In the genomic region with DNA sequence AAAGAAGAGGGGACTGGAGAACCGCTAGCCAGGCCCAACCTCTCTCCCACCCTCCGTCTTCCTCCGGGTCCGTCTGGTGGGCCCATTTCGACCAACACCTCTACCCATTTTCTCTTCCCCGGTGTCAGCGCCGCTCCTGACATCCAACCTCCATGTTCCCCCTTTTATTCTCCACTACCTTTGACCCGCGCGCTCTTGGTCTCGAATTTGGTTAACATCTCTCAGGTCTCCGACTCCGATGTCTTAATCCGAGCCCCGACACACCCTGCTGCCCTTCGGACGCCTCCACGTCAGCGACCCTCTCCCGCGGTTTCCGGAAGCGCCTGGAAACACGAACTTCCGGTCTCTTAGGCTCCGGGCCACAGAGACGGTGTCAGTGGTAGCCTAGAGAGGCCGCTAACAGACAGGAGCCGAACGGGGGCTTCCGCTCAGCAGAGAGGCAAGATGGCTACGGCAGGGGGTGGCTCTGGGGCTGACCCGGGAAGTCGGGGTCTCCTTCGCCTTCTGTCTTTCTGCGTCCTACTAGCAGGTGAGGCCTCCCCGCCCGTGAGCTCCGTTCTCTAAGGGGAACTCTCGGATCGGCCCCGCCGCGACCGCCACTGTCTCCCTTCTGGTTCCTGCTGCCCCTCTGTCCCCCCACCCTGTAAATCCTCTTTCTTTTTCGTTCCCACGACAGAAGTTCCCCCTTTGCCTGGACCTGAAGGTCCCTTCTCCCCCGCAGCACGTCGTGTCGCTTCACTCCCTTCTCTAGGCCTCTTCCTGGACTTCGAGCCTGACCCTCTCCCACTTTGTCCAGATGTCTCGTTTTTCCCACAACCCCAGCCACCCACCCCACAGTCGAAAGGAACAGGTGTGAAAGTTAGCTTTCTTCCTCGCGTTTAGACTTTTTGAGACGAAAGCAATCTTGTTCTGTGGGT, we compare ENCODE assay signal across 8 cellular contexts. TPM values are rescaled to one million over a fixed set of nuclear protein-coding genes. Genes with fewer than 3 reads are reported as not detected.
DNase-seq lines count a peak whose midpoint lies in the region; ATAC-seq and TF ChIP-seq lines count a peak whose summit lies in the region.

Gene COPA (minus strand): TSS at position 298 of the 917 bp plus-strand sequence. CDS start 80 bp downstream, at position 218.
Gene NCSTN (plus strand): TSS at position 431 of the 917 bp plus-strand sequence. CDS start 14 bp downstream, at position 445.

- H3K9me3 ChIP-seq in adrenal gland (replicated peaks in 1 of 3) (no peaks in the 10 kb centered on the region), heart left ventricle (no peaks in the 10 kb centered on the region), upper lobe of left lung (no peaks in the 10 kb centered on the region)

- peak; percentile 94 for ATAC-seq in HG02840 (IDR thresholded peaks at IDR 0.05; ENCODE audit: low FRiP score, unreplicated experiment)
- peak; percentile 98 to 99 (median 98) for ATAC-seq in heart left ventricle
- ATAC-seq in upper lobe of left lung (ENCODE audit: low FRiP score in 2 of 2) = peak; percentile 98

- no peak for TF ChIP-seq CTCF in GM12875 (IDR thresholded peaks at IDR 0.05; ENCODE audit: borderline replicate concordance, insufficient read depth, low read depth, low read length)
- no peak for TF ChIP-seq CTCF in adrenal gland (IDR thresholded peaks at IDR 0.05)
- peak in 2 of 12 donors; percentile 16 to 30 for TF ChIP-seq CTCF in heart left ventricle (IDR thresholded peaks at IDR 0.05)
- peak in 2 of 6 experiments; percentile 3 to 9 for TF ChIP-seq CTCF in upper lobe of left lung (IDR thresholded peaks at IDR 0.05)

- WGBS in adrenal gland, 4 donors = 0% methylated on average over 42 to 58 of the region's 58 CpGs
- WGBS in heart left ventricle, 4 donors = 0 to 1% (median 0%) methylated on average over 54 to 58 of the region's 58 CpGs
- 1% methylated on average over 55 to 57 of the region's 58 CpGs for WGBS in upper lobe of left lung, 2 donors

- H3K27me3 ChIP-seq in adrenal gland = no peaks in the 10 kb centered on the region
- H3K27me3 ChIP-seq in heart left ventricle = no peaks in the 10 kb centered on the region
- no peaks in the 10 kb centered on the region for H3K27me3 ChIP-seq in upper lobe of left lung

- intact Hi-C loops in adrenal gland (cut with DNase I) = no loop called here
- intact Hi-C loops in heart left ventricle (cut with DNase I) = loop anchor here in 1 of 10 donors (5.0 kb wide), 1 partner anchor 56 kb away; the partner anchor contains the start of gene PEX19
- intact Hi-C loops in posterior cingulate gyrus (cut with DNase I) = loop anchor here (10.0 kb wide), 1 partner anchor 48 kb away; no protein-coding TSS in a partner anchor

- DNase-seq in NCI-H146 (lab: John Stamatoyannopoulos, UW) (peak; percentile 94), T-helper 1 cell (peak; percentile 78 to 93 (median 85)), adrenal gland (peak; percentile 91 to 96 (median 94)), heart left ventricle (peak; percentile 92 to 96 (median 94)), posterior cingulate gyrus (peak; percentile 84 to 98 (median 90)), upper lobe of left lung (peak; percentile 88 to 96)

- peak within 1 kb of the TSS; percentile 88 for H3K4me3 ChIP-seq in GM12875 (ENCODE audit: low read depth, low read length)
- peak within 1 kb of the TSS; percentile 59 to 96 (median 82) for H3K4me3 ChIP-seq in adrenal gland
- H3K4me3 ChIP-seq in heart left ventricle = peak within 1 kb of the TSS; percentile 73 to 97 (median 88)
- peak within 1 kb of the TSS; percentile 71 to 93 (median 77) for H3K4me3 ChIP-seq in upper lobe of left lung

- H3K27ac ChIP-seq in adrenal gland (peak within 1 kb of the TSS; percentile 63 to 93 (median 83)), heart left ventricle (peak within 1 kb of the TSS; percentile 79 to 94 (median 90)), upper lobe of left lung (peak within 1 kb of the TSS; percentile 93 to 95 (median 93))

- H3K36me3 ChIP-seq in adrenal gland (replicated peaks in 1 of 2) (peaks cover 0 to 32% of the 10 kb centered on the region in 2 donors), heart left ventricle (peaks cover 0 to 56% (median 43%) of the 10 kb centered on the region in 9 donors), upper lobe of left lung (peaks cover 10 to 43% (median 17%) of the 10 kb centered on the region in 4 donors)

- H3K4me1 ChIP-seq in adrenal gland (replicated peaks in 1 of 2) = peaks cover 9 to 39% of the 10 kb centered on the region in 2 donors
- peaks cover 0 to 72% (median 30%) of the 10 kb centered on the region in 12 donors for H3K4me1 ChIP-seq in heart left ventricle
- peaks cover 27 to 50% (median 33%) of the 10 kb centered on the region in 4 donors for H3K4me1 ChIP-seq in upper lobe of left lung

- peak; percentile 90 to 91 for TF ChIP-seq POLR2A in adrenal gland (IDR thresholded peaks at IDR 0.05)
- peak; percentile 44 to 74 for TF ChIP-seq POLR2A in heart left ventricle (IDR thresholded peaks at IDR 0.05)
- peak; percentile 41 to 95 (median 90) for TF ChIP-seq POLR2A in upper lobe of left lung (IDR thresholded peaks at IDR 0.05)

- TF ChIP-seq EP300 in upper lobe of left lung (IDR thresholded peaks at IDR 0.05) = peak in 1 of 4 donors; percentile 72

RNA-seq across cellular contexts. Expression of gene COPA, which starts in this region (rescaled TPM):
- total RNA-seq in adrenal gland (100 to 1,000 TPM in 7 of 8 donors, 10 to 100 TPM in 1; 97.2 to 209 (median 143) TPM), heart left ventricle (100 to 1,000 TPM in 6 of 9 donors, 10 to 100 TPM in 3; 78.6 to 129 (median 115) TPM), upper lobe of left lung (100 to 1,000 TPM in 5 of 6 donors, 10 to 100 TPM in 1; 99.4 to 165 (median 141) TPM)
- polyA plus RNA-seq in adrenal gland (100 to 1,000 TPM in 1 of 3 donors, 10 to 100 TPM in 2; 58.4 to 135 (median 72.4) TPM), heart left ventricle (10 to 100 TPM; 46.9 to 97.8 TPM)

RNA-seq across cellular contexts. Expression of gene NCSTN, which starts in this region (rescaled TPM):
- total RNA-seq in adrenal gland (100 to 1,000 TPM in 2 of 8 donors, 10 to 100 TPM in 6; 55.1 to 113 (median 91.5) TPM), heart left ventricle (100 to 1,000 TPM in 1 of 9 donors, 10 to 100 TPM in 8; 54.1 to 101 (median 72.2) TPM), upper lobe of left lung (100 to 1,000 TPM in 2 of 6 donors, 10 to 100 TPM in 4; 55.9 to 116 (median 70.8) TPM)
- polyA plus RNA-seq in adrenal gland (100 to 1,000 TPM in 1 of 3 donors, 10 to 100 TPM in 2; 48.3 to 104 (median 48.8) TPM), heart left ventricle (10 to 100 TPM; 47.3 to 47.9 TPM)

Comparison
In these comparisons a context has a peak if more than half of its experiments do, and no peak if none do; other contexts are left out.
1. Peak in every context shown above with its lines: DNase-seq, ATAC-seq, H3K4me3 ChIP-seq and H3K27ac ChIP-seq.